ENCODE assay signal across 22 cellular contexts in the genomic region with DNA sequence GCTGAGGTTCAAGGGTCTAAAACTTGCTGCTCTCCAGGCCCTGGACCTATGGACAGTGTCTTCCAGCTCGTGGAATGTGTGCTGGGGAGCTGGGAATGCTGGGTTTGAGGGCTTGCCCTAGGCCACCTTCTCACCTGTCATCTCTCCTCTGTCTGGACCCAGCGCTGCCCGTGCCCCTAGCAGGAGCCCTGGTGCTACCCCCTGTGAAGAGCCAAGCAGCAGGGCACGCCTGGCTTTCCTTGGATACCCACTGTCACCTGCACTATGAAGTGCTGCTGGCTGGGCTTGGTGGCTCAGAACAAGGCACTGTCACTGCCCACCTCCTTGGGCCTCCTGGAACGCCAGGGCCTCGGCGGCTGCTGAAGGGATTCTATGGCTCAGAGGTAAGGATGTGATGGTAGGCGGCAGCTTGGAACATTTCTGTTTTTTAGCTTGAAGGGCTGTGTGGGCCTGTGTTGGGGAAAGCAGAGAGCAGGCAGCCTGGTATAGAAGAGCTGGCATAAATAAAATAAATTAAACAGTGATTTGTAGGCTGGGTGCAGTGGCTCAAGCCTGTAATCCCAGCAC. TPM values are rescaled to one million over a fixed set of nuclear protein-coding genes. Genes with fewer than 3 reads are reported as not detected.
"Had no signal": no experiment of that assay in that cellular context is flagged by ENCODE, and none has a peak within 500 bp of the region (broad histone marks: within the 10 kb centered on the region; RNA-seq: fewer than 3 reads in every experiment).

No MANE protein-coding gene starts in this region.

- H3K27ac Mint-ChIP-seq: endodermal cell; natural killer cell treated with Interleukin-12 subunit alpha and Interleukin-12 subunit beta and Interleukin-15 and Interleukin-18, amount 100 ng/mL, for 72 hours; progenitor cell of endocrine pancreas had no signal

- H3K4me3 Mint-ChIP-seq: endodermal cell; natural killer cell treated with Interleukin-12 subunit alpha and Interleukin-12 subunit beta and Interleukin-15 and Interleukin-18, amount 100 ng/mL, for 72 hours had no signal

- DNase-seq: cerebellar nuclear complex; colonic mucosa; dermis blood vessel endothelial cell; effector CD4-positive, alpha-beta T cell; endodermal cell; foreskin melanocyte; heart left ventricle; kidney glomerular epithelial cell; mammary epithelial cell; right cardiac atrium; small intestine; stimulated activated CD4-positive, alpha-beta T cell treated with anti-CD3 and anti-CD28 coated beads, Interleukin-12 subunit alpha, Interleukin-12 subunit beta, amount 100 ng/mL, for 4 hours; stimulated activated naive CD4-positive, alpha-beta T cell treated with Interleukin-2 at 50 U/mL for 16 hours; tibial artery; upper lobe of left lung had no signal

- H3K36me3 Mint-ChIP-seq: natural killer cell treated with Interleukin-12 subunit alpha and Interleukin-12 subunit beta and Interleukin-15 and Interleukin-18, amount 100 ng/mL, for 72 hours had no signal

- H3K9me3 Mint-ChIP-seq: endodermal cell; natural killer cell treated with Interleukin-12 subunit alpha and Interleukin-12 subunit beta and Interleukin-15 and Interleukin-18, amount 100 ng/mL, for 72 hours had no signal

- H3K27ac ChIP-seq: colonic mucosa, heart left ventricle, suprapubic skin, tibial artery, upper lobe of left lung, vagina had no signal

- H3K4me3 ChIP-seq: colonic mucosa, heart left ventricle, suprapubic skin, tibial artery, upper lobe of left lung, vagina had no signal

- ATAC-seq: heart left ventricle; natural killer cell treated with Interleukin-12 subunit alpha and Interleukin-12 subunit beta and Interleukin-15 and Interleukin-18, amount 100 ng/mL, for 72 hours; right cardiac atrium had no signal

- H3K27me3 ChIP-seq: tibial artery, vagina had no signal

RNA-seq across cellular contexts. Expression of gene CHRD, which starts 5.1 kb away (rescaled TPM):
- total RNA-seq: mammary epithelial cell; natural killer cell treated with Interleukin-12 subunit alpha and Interleukin-12 subunit beta and Interleukin-15 and Interleukin-18, amount 100 ng/mL, for 72 hours had no signal

RNA-seq across cellular contexts. Expression of gene THPO, which starts 6.9 kb away (rescaled TPM):
- total RNA-seq: dermis blood vessel endothelial cell; endothelial cell of umbilical vein; mammary epithelial cell; myocyte; natural killer cell treated with Interleukin-12 subunit alpha and Interleukin-12 subunit beta and Interleukin-15 and Interleukin-18, amount 100 ng/mL, for 72 hours; osteocyte had no signal
